10 cellular contexts compared by ENCODE assay signal in the genomic region with DNA sequence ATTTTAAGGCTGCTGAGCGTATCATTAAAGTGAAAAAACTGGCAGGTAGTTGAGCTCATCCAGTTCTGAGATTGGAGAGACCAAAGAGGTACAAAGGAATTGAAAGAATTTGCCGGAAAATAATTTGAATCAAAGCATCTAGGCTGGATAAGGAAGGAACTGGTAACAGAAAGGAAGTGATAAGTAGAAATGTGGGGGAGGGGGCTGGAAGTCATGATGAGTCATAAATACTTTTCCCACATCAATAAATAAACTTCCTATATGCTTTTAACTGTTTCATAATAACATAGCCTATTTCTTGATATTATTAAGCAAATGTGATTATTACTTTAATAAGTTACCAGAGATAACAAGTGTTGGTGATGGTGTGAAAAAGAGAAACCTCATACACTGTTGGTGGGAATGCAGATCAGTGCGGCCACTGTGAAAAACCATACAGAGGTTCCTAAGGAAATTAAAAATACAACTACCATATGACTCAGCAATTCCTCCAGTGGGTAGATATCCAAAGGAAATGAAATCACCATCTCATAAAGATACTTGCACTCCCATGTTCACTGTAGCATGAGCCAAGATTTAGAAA. TPM values are rescaled to one million over a fixed set of nuclear protein-coding genes. Genes with fewer than 3 reads are reported as not detected.
A peak's percentile ranks its signal among the peaks of the same experiment; 100 is the strongest.
DNase-seq lines count a peak whose midpoint lies in the region; ATAC-seq, FAIRE-seq and TF ChIP-seq lines count a peak whose summit lies in the region.
"Had no signal": no experiment of that assay in that cellular context is flagged by ENCODE, and none has a peak within 500 bp of the region (broad histone marks: within the 10 kb centered on the region; RNA-seq: fewer than 3 reads in every experiment).

No MANE protein-coding gene starts in this region.

- FAIRE-seq in H54 (lab: Jason Lieb, UNC): peak; percentile 99
- FAIRE-seq in keratinocyte (lab: Jason Lieb, UNC): peak; percentile 70
- no peak for FAIRE-seq in small intestine (lab: Jason Lieb, UNC)

- no peak for TF ChIP-seq EP300 in transverse colon (IDR thresholded peaks at IDR 0.05; ENCODE audit: low read depth)

- no peak for ATAC-seq in GM19351 (IDR thresholded peaks at IDR 0.05; ENCODE audit: unreplicated experiment)

- peak overlapping the region in 1 of 3 experiments; percentile 7 for H3K4me3 ChIP-seq in keratinocyte (ENCODE audit: control insufficient read depth in 2 of 3, extremely low read depth in 1 of 3, insufficient read depth in 2 of 3, low read depth in 1 of 3, low read length in 3 of 3)
- H3K4me3 ChIP-seq in small intestine (ENCODE audit: low read depth in 1 of 2, low read length in 2 of 2): no peak overlapping the region
- no peak overlapping the region for H3K4me3 ChIP-seq in transverse colon

- TF ChIP-seq POLR2A in H54 (IDR thresholded peaks at IDR 0.05; ENCODE audit: low read depth, low read length) (no peak), transverse colon (IDR thresholded peaks at IDR 0.05) (no peak)

- H3K27me3 ChIP-seq in keratinocyte (ENCODE audit: control insufficient read depth, extremely low read depth, insufficient read depth, low read length) (no peaks in the 10 kb centered on the region), small intestine (ENCODE audit: control insufficient read depth in 2 of 2, insufficient read depth in 2 of 2, low read length in 2 of 2) (no peaks in the 10 kb centered on the region), transverse colon (no peaks in the 10 kb centered on the region)

- peak overlapping the region; percentile 37 for H3K4me2 ChIP-seq in keratinocyte (ENCODE audit: control insufficient read depth, extremely low read depth, insufficient read depth, low read depth, low read length)

- in situ Hi-C loops in transverse colon (cut with MboI; ENCODE audit: low pct_ligation_motif_present in 1 of 4, low pct_unique_long_range_greater_than_20kb in 1 of 4, low sequenced_read_pairs in 3 of 4): no loop called here
- in situ Hi-C loops in G401 (cut with HindIII; ENCODE audit: low sequenced_read_pairs): no loop called here

- TF ChIP-seq CTCF in keratinocyte (optimal IDR thresholded peaks at IDR 0.05 in 1 of 3, IDR thresholded peaks at IDR 0.05 in 1 of 3, conservative IDR thresholded peaks at IDR 0.05 in 1 of 3; ENCODE audit: extremely low read depth in 1 of 3, insufficient read depth in 2 of 3, low read length in 3 of 3) (no peak), transverse colon (IDR thresholded peaks at IDR 0.05) (no peak)

- H2AFZ ChIP-seq in keratinocyte (ENCODE audit: control insufficient read depth, low read length): peak overlapping the region; percentile 6

- dilution Hi-C loops in keratinocyte (cut with MboI; ENCODE audit: extremely low pct_ligation_motif_present, low sequenced_read_pairs): no loop called here

- no peak overlapping the region for H3K9ac ChIP-seq in keratinocyte (ENCODE audit: control insufficient read depth, extremely low read depth, insufficient read depth, low read length)

- H3K9me3 ChIP-seq in keratinocyte (ENCODE audit: control insufficient read depth, low read depth, low read length) (no peaks in the 10 kb centered on the region), small intestine (ENCODE audit: control insufficient read depth, low read depth) (no peaks in the 10 kb centered on the region), transverse colon (no peaks in the 10 kb centered on the region)

- H3K27ac ChIP-seq in keratinocyte (ENCODE audit: control insufficient read depth, insufficient read depth, low read length): peak overlapping the region; percentile 40
- no peak overlapping the region for H3K27ac ChIP-seq in small intestine (ENCODE audit: low read depth in 1 of 2, low read length in 1 of 2)
- H3K27ac ChIP-seq in transverse colon: peak overlapping the region in 1 of 4 donors; percentile 13

- no peaks in the 10 kb centered on the region for H3K79me2 ChIP-seq in keratinocyte (ENCODE audit: control insufficient read depth, insufficient read depth, low read length)

- H3K4me1 ChIP-seq in keratinocyte (ENCODE audit: control insufficient read depth, extremely low read depth, insufficient read depth, low read length) (peaks cover 16% of the 10 kb centered on the region), small intestine (ENCODE audit: control insufficient read depth in 2 of 2, insufficient read depth in 1 of 2, low read depth in 1 of 2, low read length in 1 of 2) (peaks cover 3 to 5% of the 10 kb centered on the region in 2 donors), transverse colon (peaks cover 0 to 18% (median 0%) of the 10 kb centered on the region in 4 donors)

- no peaks in the 10 kb centered on the region for H4K20me1 ChIP-seq in keratinocyte (ENCODE audit: control insufficient read depth, extremely low read depth, insufficient read depth, low read length)

- peak; percentile 92 for DNase-seq in A172 (ENCODE audit: low spot score)
- DNase-seq in H54 (ENCODE audit: insufficient read length, low spot score): no peak
- DNase-seq in amniotic epithelial cell (ENCODE audit: low read depth): peak; percentile 84
- no peak for DNase-seq in keratinocyte (ENCODE audit: low read depth, low spot score)
- no peak for DNase-seq in small intestine
- DNase-seq in transverse colon: no peak
- DNase-seq in G401 (ENCODE audit: low spot score): no peak
- DNase-seq: activated CD4-positive, CD25-positive, alpha-beta regulatory T cell; NCI-H774 had no signal

- intact Hi-C loops in transverse colon (cut with DNase I; ENCODE audit: low total_unique reads): no loop called here

- H3K9me1 ChIP-seq in keratinocyte (ENCODE audit: control insufficient read depth, extremely low read depth, insufficient read depth, low read length): no peaks in the 10 kb centered on the region

- H3K36me3 ChIP-seq in keratinocyte (ENCODE audit: control insufficient read depth in 2 of 2, extremely low read depth in 1 of 2, insufficient read depth in 2 of 2, low read length in 2 of 2): no peaks in the 10 kb centered on the region
- H3K36me3 ChIP-seq in small intestine (ENCODE audit: control insufficient read depth in 2 of 2, insufficient read depth in 2 of 2, low read length in 2 of 2): no peaks in the 10 kb centered on the region
- H3K36me3 ChIP-seq in transverse colon: no peaks in the 10 kb centered on the region

- 73 to 87% (median 77%) methylated on average over 3 of the region's 3 CpGs for WGBS in small intestine, 3 donors
- WGBS in transverse colon (ENCODE audit: low coverage in 1 of 2), 2 donors: 79 to 82% methylated on average over 3 of the region's 3 CpGs

RNA-seq across cellular contexts. Expression of a gene that starts 27.0 kb away (rescaled TPM):
- total RNA-seq in A172 (2014; rRNA removed; shearing (Covaris generic)): 5.1 and 6.2 TPM in 2 replicates
- 2.7 to 2.8 TPM (median 2.7 TPM) in 3 replicates for polyA plus RNA-seq in keratinocyte
- 1.5 TPM for polyA plus RNA-seq in keratinocyte (2011; ENCODE audit: low read depth)
- 1.5 and 2.1 TPM in 2 replicates for polyA plus RNA-seq in keratinocyte (2011; cell fraction: cytosol; rRNA removed)
- polyA plus RNA-seq in keratinocyte (2011; cell fraction: nucleus; rRNA removed): 3.7 TPM in 2 replicates
- 1.9 and 2.1 TPM in 2 replicates for polyA plus RNA-seq in keratinocyte (2012; ENCODE audit: low replicate concordance)
- 2.1 to 4.1 TPM (median 3.7 TPM) in 3 replicates for polyA minus RNA-seq in keratinocyte
- 1.2 TPM for polyA minus RNA-seq in keratinocyte (2011; cell fraction: cytosol; rRNA and poly(A)+ RNA removed)
- polyA minus RNA-seq in keratinocyte (2011; cell fraction: nucleus; rRNA and poly(A)+ RNA removed): 2.5 and 3.3 TPM in 2 replicates
- 1 to 10 TPM; 4.1 to 5.8 (median 5.2) TPM for polyA plus RNA-seq in small intestine
- 1 to 10 TPM; 4.4 to 7.4 (median 6.4) TPM for total RNA-seq in transverse colon
- total RNA-seq in G401 (2014; rRNA removed; shearing (Covaris generic)): 1.0 and 9.6 TPM in 2 replicates

Comparison
In these comparisons a context has a peak if more than half of its experiments do, and no peak if none do; other contexts are left out.
1. DNase-seq: peak in A172 (single experiment) and amniotic epithelial cell (single experiment); none in H54 (single experiment), keratinocyte (single experiment), small intestine (single experiment), transverse colon (single experiment) and G401 (single experiment).